In the genomic region with DNA sequence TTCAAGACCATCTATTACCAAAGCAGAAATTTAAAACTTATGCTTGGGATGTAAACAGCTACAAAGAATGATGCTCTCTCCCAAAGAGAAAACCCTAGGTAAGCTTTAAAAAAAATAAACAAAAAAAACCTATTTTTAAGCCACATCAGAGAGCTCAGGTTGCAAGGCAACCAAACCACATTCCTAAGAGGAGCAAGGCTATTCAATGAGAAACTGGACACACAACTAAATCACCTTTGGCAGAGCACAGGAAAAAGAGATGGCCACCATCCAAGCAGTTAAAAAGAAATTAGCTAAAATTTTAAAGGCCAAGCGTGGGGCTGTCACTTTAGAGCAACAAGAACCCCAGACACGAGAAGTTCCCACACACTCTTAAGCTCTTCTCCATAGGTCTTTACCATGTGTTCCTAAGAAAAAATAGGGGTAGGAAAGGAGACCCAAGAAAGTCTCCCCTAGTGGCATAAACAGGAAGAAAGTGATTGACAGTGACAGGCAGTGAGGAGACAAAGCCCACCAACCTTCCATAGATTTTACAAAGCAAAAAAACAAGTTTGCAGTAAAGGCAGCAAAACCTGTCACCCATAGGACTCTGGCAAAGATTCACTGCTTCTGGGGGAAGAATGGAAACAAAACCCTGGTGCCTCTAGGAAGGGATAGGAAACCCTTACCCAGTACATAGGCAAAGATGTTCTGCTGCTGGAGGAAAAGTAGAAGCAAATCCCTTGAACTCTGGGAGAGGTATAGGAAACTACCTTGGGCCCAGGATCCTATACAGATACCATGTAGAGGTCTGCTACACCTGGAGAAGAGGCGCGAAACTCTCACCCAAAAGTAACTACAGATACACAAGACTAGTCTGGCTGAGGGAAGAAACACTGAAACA, we compare ENCODE assay signal across 13 cellular contexts.
DNase-seq lines count a peak whose midpoint lies in the region; TF ChIP-seq lines count a peak whose summit lies in the region.
"Had no signal": no experiment of that assay in that cellular context is flagged by ENCODE, and none has a peak within 500 bp of the region (broad histone marks: within the 10 kb centered on the region; RNA-seq: fewer than 3 reads in every experiment).

No MANE protein-coding gene starts in this region.

- H3K4me1 Mint-ChIP-seq in CD8-positive, alpha-beta memory T cell, result peaks cover 70 to 81% (median 80%) of the 10 kb centered on the region in 3 donors
- H3K4me1 Mint-ChIP-seq in mesothelial cell of epicardium, result peaks cover 54% of the 10 kb centered on the region

- TF ChIP-seq CTCF in astrocyte of the cerebellum (IDR thresholded peaks at IDR 0.05; ENCODE audit: low read depth, low read length, missing control alignments) (no peak), mesothelial cell of epicardium (IDR thresholded peaks at IDR 0.05; ENCODE audit: unreplicated experiment) (peak; percentile 14), uterus (IDR thresholded peaks at IDR 0.05) (no peak)

- H3K4me1 ChIP-seq in CD8-positive, alpha-beta memory T cell (ENCODE audit: insufficient read depth, low read length), result peaks cover 14% of the 10 kb centered on the region
- H3K4me1 ChIP-seq in HUES48 (ENCODE audit: control insufficient read depth, insufficient read depth, low read length), result peaks cover 14% of the 10 kb centered on the region
- H3K4me1 ChIP-seq in uterus, result no peaks in the 10 kb centered on the region

- H3K27ac ChIP-seq in CD8-positive, alpha-beta memory T cell (ENCODE audit: low read depth, low read length), result no peak overlapping the region
- H3K27ac ChIP-seq in HUES48 (ENCODE audit: low read depth, low read length) (peak overlapping the region; percentile 63), uterus (no peak overlapping the region)
- H3K27ac ChIP-seq: BLaER1, epithelial cell of prostate had no signal

- no peak for TF ChIP-seq POLR2A in uterus (IDR thresholded peaks at IDR 0.05)

- POLR2A ChIA-PET in CD8-positive, alpha-beta memory T cell (lab: Charles Lee), result no interaction called here

- no peak overlapping the region for H3K4me3 ChIP-seq in CD8-positive, alpha-beta memory T cell (ENCODE audit: low read length)
- H3K4me3 ChIP-seq in HUES48 (ENCODE audit: low read depth, low read length) (no peak overlapping the region), astrocyte of the cerebellum (ENCODE audit: low read depth, low read length) (no peak overlapping the region), uterus (no peak overlapping the region)
- H3K4me3 ChIP-seq: BLaER1 had no signal

- no peaks in the 10 kb centered on the region for H3K27me3 ChIP-seq in CD8-positive, alpha-beta memory T cell (ENCODE audit: insufficient read depth, low read length, poor library complexity, severe bottlenecking)
- H3K27me3 ChIP-seq in HUES48 (ENCODE audit: control insufficient read depth, insufficient read depth, low read length), result no peaks in the 10 kb centered on the region
- H3K27me3 ChIP-seq in uterus, result no peaks in the 10 kb centered on the region
- H3K27me3 ChIP-seq: BLaER1 had no signal

- intact Hi-C loops in uterus (cut with DNase I; ENCODE audit: low total_unique reads), result no loop called here

- no peaks in the 10 kb centered on the region for H3K9me3 ChIP-seq in CD8-positive, alpha-beta memory T cell (ENCODE audit: low read length)
- H3K9me3 ChIP-seq in HUES48 (ENCODE audit: control insufficient read depth, insufficient read depth, low read length), result no peaks in the 10 kb centered on the region
- H3K9me3 ChIP-seq in uterus, result no peaks in the 10 kb centered on the region
- H3K9me3 ChIP-seq: BLaER1 had no signal

- peak overlapping the region in 1 of 7 donors; percentile 6 for H3K4me3 Mint-ChIP-seq in CD8-positive, alpha-beta memory T cell
- H3K4me3 Mint-ChIP-seq in mesothelial cell of epicardium, result peak overlapping the region; percentile 1
- H3K4me3 Mint-ChIP-seq: natural killer cell had no signal

- DNase-seq in CD8-positive, alpha-beta memory T cell, result no peak
- DNase-seq in astrocyte of the cerebellum (ENCODE audit: low read depth) (peak; percentile 29), mesothelial cell of epicardium (ENCODE audit: low spot score in 2 of 2, unreplicated experiment in 2 of 2) (no peak), uterus (no peak), NCI-H1105 (lab: John Stamatoyannopoulos, UW) (no peak), NCI-H526 treated with DMSO at 0.1 percent for 48 hours (lab: John Stamatoyannopoulos, UW) (no peak), ureter (ENCODE audit: low spot score) (no peak)
- DNase-seq: natural killer cell; NCI-H187; stimulated activated CD4-positive, alpha-beta T cell treated with anti-CD3 and anti-CD28 coated beads, Interleukin-12 subunit alpha, Interleukin-12 subunit beta, amount 100 ng/mL, for 4 hours had no signal

- peaks cover 12% of the 10 kb centered on the region for H3K36me3 ChIP-seq in CD8-positive, alpha-beta memory T cell (ENCODE audit: insufficient read depth, low read length)
- H3K36me3 ChIP-seq in HUES48 (ENCODE audit: control insufficient read depth, insufficient read depth, low read length), result peaks cover 22% of the 10 kb centered on the region
- no peaks in the 10 kb centered on the region for H3K36me3 ChIP-seq in uterus

- H3K27me3 Mint-ChIP-seq in CD8-positive, alpha-beta memory T cell, result no peaks in the 10 kb centered on the region
- H3K27me3 Mint-ChIP-seq in mesothelial cell of epicardium (ENCODE audit: low read depth), result no peaks in the 10 kb centered on the region

- CTCF ChIA-PET in CD8-positive, alpha-beta memory T cell (lab: Charles Lee), result no interaction called here

- H3K36me3 Mint-ChIP-seq in CD8-positive, alpha-beta memory T cell, result peaks cover 0 to 42% (median 15%) of the 10 kb centered on the region in 3 donors
- H3K36me3 Mint-ChIP-seq in mesothelial cell of epicardium, result peaks cover 37% of the 10 kb centered on the region
- H3K36me3 Mint-ChIP-seq: natural killer cell had no signal

- no peaks in the 10 kb centered on the region for H3K9me3 Mint-ChIP-seq in CD8-positive, alpha-beta memory T cell
- peaks cover 19% of the 10 kb centered on the region for H3K9me3 Mint-ChIP-seq in mesothelial cell of epicardium
- H3K9me3 Mint-ChIP-seq: natural killer cell had no signal

- in situ Hi-C loops in astrocyte of the cerebellum (cut with HindIII; ENCODE audit: low sequenced_read_pairs), result loop anchor here (5.0 kb wide), 1 partner anchor 39 kb away; no protein-coding TSS in a partner anchor

- no peak overlapping the region for H3K9ac ChIP-seq in HUES48 (ENCODE audit: low read depth, low read length)
- H3K9ac ChIP-seq: BLaER1 had no signal

- peak overlapping the region in 7 of 8 donors; percentile 8 to 61 (median 35) for H3K27ac Mint-ChIP-seq in CD8-positive, alpha-beta memory T cell
- H3K27ac Mint-ChIP-seq in mesothelial cell of epicardium, result peak overlapping the region; percentile 86
